Comparison of ENCODE assay signal across 1 cellular context in genomic region chr20:1210501-1210900, GRCh38.
A peak's percentile ranks its signal among the peaks of the same experiment; 100 is the strongest.
TF ChIP-seq lines count a peak whose summit lies in the region.

No MANE protein-coding gene starts in this region.

TF ChIP-seq in GM12878, 131 proteins besides CTCF, POLR2A, EP300 and RAD21:
- TF ChIP-seq BCL3 (IDR thresholded peaks at IDR 0.05; ENCODE audit: borderline replicate concordance, insufficient read depth, low read depth, low read length, poor library complexity, severe bottlenecking) (peak; percentile 38), CHD1 (IDR thresholded peaks at IDR 0.05; ENCODE audit: low read depth, low read length) (no peak)
